ENCODE assay signal across 27 cellular contexts in the genomic region with DNA sequence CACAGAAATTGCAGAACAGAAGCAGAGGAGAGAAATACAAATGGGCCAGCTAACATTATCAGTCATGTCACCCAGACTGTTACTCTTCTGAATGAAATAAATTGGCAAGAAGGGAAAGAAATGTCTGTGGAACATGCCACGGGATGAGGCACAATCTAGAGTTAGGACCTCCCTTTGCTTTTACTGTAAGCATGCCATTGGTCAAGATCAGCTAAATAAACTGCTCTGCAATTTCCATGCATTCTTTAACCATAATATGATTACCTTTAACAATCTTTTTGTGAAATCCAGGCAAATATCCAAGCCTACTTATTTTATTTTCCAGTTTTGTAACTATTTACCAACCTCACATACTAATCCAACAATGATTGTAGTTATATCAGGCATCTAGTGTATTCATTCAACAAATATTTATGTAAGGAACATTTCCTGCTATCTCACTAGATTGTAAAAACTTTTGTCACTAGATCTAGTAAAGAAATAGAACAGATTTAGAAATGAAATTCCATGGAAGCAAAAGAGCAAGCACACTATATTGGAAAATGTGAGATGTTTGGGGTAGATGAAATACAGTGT.
"Had no signal": no experiment of that assay in that cellular context is flagged by ENCODE, and none has a peak within 500 bp of the region (broad histone marks: within the 10 kb centered on the region; RNA-seq: fewer than 3 reads in every experiment).

No MANE protein-coding gene starts in this region.

- DNase-seq: activated CD4-positive, alpha-beta memory T cell treated with anti-CD3 and anti-CD28 coated beads, Interleukin-2, amount 10 ng/mL, durations not matched to agents 7 days and 5 days; activated CD4-positive, alpha-beta T cell treated with anti-CD3 and anti-CD28 coated beads, Interleukin-2, amount 10 ng/mL, durations not matched to agents 7 days and 5 days; activated CD4-positive, CD25-positive, alpha-beta regulatory T cell treated with anti-CD3 and anti-CD28 coated beads, Interleukin-2, amount 50 U/mL, for 72 hours; activated CD8-positive, alpha-beta memory T cell treated with anti-CD3 and anti-CD28 coated beads, Interleukin-2, amount 50 U/mL, for 48 hours; activated T-cell treated with anti-CD3 and anti-CD28 coated beads, Interleukin-2, amount 50 U/mL, for 24 hours; anterior cingulate cortex; body of pancreas; colonic mucosa; effector CD8-positive, alpha-beta T cell; esophagus squamous epithelium; gastrocnemius medialis; glutamatergic neuron; left ventricle myocardium inferior; naive B cell; nephron progenitor cell; stimulated activated CD4-positive, alpha-beta T cell treated with anti-CD3 and anti-CD28 coated beads, Interleukin-1b, Interleukin-23, amount 100 ng/mL, for 48 hours; stimulated activated CD4-positive, alpha-beta T cell treated with anti-CD3 and anti-CD28 coated beads, Interleukin-4, amount 100 ng/mL, for 4 hours; stimulated activated CD8-positive, alpha-beta memory T cell treated with anti-CD3 and anti-CD28 coated beads, Interleukin-4, amount 100 ng/mL, for 48 hours; stimulated activated naive CD8-positive, alpha-beta T cell treated with anti-CD3 and anti-CD28 coated beads, Interleukin-15, amount 100 ng/mL, for 72 hours; T-helper 17 cell; T1000; tibial artery had no signal

- H3K4me1 ChIP-seq: colonic mucosa, esophagus squamous epithelium, gastrocnemius medialis, left ventricle myocardium inferior had no signal

- ATAC-seq: activated naive CD4-positive, alpha-beta T cell treated with anti-CD3 and anti-CD28 coated beads, Interleukin-2, amount 50 U/mL, for 72 hours; body of pancreas; gastrocnemius medialis; stimulated activated memory B cell treated with anti-CD40 and anti-IgM and Interleukin-4, amounts not matched to agents 10 μg/mL and 1 μg/mL and 100 μg/mL, for 72 hours; stimulated activated naive CD8-positive, alpha-beta T cell treated with anti-CD3 and anti-CD28 coated beads, Interleukin-15, amount 100 ng/mL, for 72 hours; T-helper 17 cell had no signal

- H3K4me3 ChIP-seq: body of pancreas, colonic mucosa, esophagus squamous epithelium, gastrocnemius medialis, left ventricle myocardium inferior, smooth muscle cell, tibial artery had no signal

- H3K36me3 ChIP-seq: colonic mucosa, esophagus squamous epithelium, gastrocnemius medialis, left ventricle myocardium inferior, neutrophil, tibial artery had no signal

- H3K27ac ChIP-seq: colonic mucosa, epithelial cell of prostate, esophagus squamous epithelium, gastrocnemius medialis, left ventricle myocardium inferior, neutrophil, tibial artery had no signal

- H3K27me3 ChIP-seq: body of pancreas, colonic mucosa, esophagus squamous epithelium, gastrocnemius medialis, tibial artery had no signal

- H3K9me3 ChIP-seq: body of pancreas, colonic mucosa, esophagus squamous epithelium, gastrocnemius medialis, left ventricle myocardium inferior, neutrophil, tibial artery had no signal
